ENCODE assay signal across 19 cellular contexts in genomic region chr22:23114721-23115020, GRCh38. TPM values are rescaled to one million over a fixed set of nuclear protein-coding genes. Genes with fewer than 3 reads are reported as not detected.
A peak's percentile ranks its signal among the peaks of the same experiment; 100 is the strongest.
DNase-seq lines count a peak whose midpoint lies in the region; ATAC-seq and TF ChIP-seq lines count a peak whose summit lies in the region.
"Had no signal": no experiment of that assay in that cellular context is flagged by ENCODE, and none has a peak within 500 bp of the region (broad histone marks: within the 10 kb centered on the region; RNA-seq: fewer than 3 reads in every experiment).

No MANE protein-coding gene starts in this region.

- WGBS in neuronal stem cell (ENCODE audit: extremely low coverage in 2 of 2, insufficient read length in 2 of 2, insufficient replicate concordance in 1 of 2), 2 donors = no CpG with 5 or more reads among the region's 2 CpGs

- TF ChIP-seq CTCF in chondrocyte (IDR thresholded peaks at IDR 0.05) (no peak), type B pancreatic cell (conservative IDR thresholded peaks at IDR 0.05) (no peak), endothelial cell (IDR thresholded peaks at IDR 0.05; ENCODE audit: unreplicated experiment) (no peak)

- peaks cover 2% of the 10 kb centered on the region for H3K36me3 Mint-ChIP-seq in activated naive CD4-positive, alpha-beta T cell treated with anti-CD3 and anti-CD28 coated beads, Interleukin-2, amount 10 ng/mL, durations not matched to agents 7 days and 5 days
- H3K36me3 Mint-ChIP-seq in chondrocyte (ENCODE audit: low read depth) (no peaks in the 10 kb centered on the region), type B pancreatic cell (no peaks in the 10 kb centered on the region), endothelial cell (ENCODE audit: low read depth, unreplicated experiment) (no peaks in the 10 kb centered on the region)
- H3K36me3 Mint-ChIP-seq: CD4-positive, CD25-positive, alpha-beta regulatory T cell had no signal

- H3K14ac ChIP-seq in neuronal stem cell (ENCODE audit: low read length) = peak overlapping the region; percentile 49

- peaks cover 6% of the 10 kb centered on the region for H3K4me1 Mint-ChIP-seq in activated naive CD4-positive, alpha-beta T cell treated with anti-CD3 and anti-CD28 coated beads, Interleukin-2, amount 10 ng/mL, durations not matched to agents 7 days and 5 days
- peaks cover 7% of the 10 kb centered on the region for H3K4me1 Mint-ChIP-seq in chondrocyte (ENCODE audit: low read depth)
- peaks cover 4% of the 10 kb centered on the region for H3K4me1 Mint-ChIP-seq in type B pancreatic cell (ENCODE audit: unreplicated experiment)
- peaks cover 15% of the 10 kb centered on the region for H3K4me1 Mint-ChIP-seq in endothelial cell (ENCODE audit: unreplicated experiment)

- no peak overlapping the region for H2AK5ac ChIP-seq in neuronal stem cell (ENCODE audit: low read depth, low read length)

- H3K79me1 ChIP-seq in neuronal stem cell (ENCODE audit: low read depth, low read length) = peaks cover 6% of the 10 kb centered on the region

- ATAC-seq in HG03159 (IDR thresholded peaks at IDR 0.05; ENCODE audit: unreplicated experiment) = no peak
- ATAC-seq: GM12878, GM23338 had no signal

- no peaks in the 10 kb centered on the region for H3K9me3 ChIP-seq in neuronal stem cell (replicated peaks in 1 of 2; ENCODE audit: control insufficient read depth in 2 of 2, insufficient read depth in 1 of 2, low read depth in 1 of 2, low read length in 2 of 2)

- no peak overlapping the region for H2BK15ac ChIP-seq in neuronal stem cell (ENCODE audit: low read length)

- no peak overlapping the region for H3K4me2 ChIP-seq in neuronal stem cell (ENCODE audit: insufficient read depth, low read length, poor library complexity, severe bottlenecking)
- H3K4me2 ChIP-seq: GM23338 had no signal

- no peak overlapping the region for H3K4me3 Mint-ChIP-seq in activated naive CD4-positive, alpha-beta T cell treated with anti-CD3 and anti-CD28 coated beads, Interleukin-2, amount 10 ng/mL, durations not matched to agents 7 days and 5 days
- H3K4me3 Mint-ChIP-seq in chondrocyte (ENCODE audit: unreplicated experiment) = no peak overlapping the region
- no peak overlapping the region for H3K4me3 Mint-ChIP-seq in type B pancreatic cell
- no peak overlapping the region for H3K4me3 Mint-ChIP-seq in endothelial cell (ENCODE audit: unreplicated experiment)
- H3K4me3 Mint-ChIP-seq: CD4-positive, CD25-positive, alpha-beta regulatory T cell; GM23338 had no signal

- no peak overlapping the region for H2BK12ac ChIP-seq in neuronal stem cell (ENCODE audit: low read length)

- peaks cover 0 to 2% of the 10 kb centered on the region in 2 donors for H3K36me3 ChIP-seq in neuronal stem cell (replicated peaks in 1 of 2; ENCODE audit: control insufficient read depth in 2 of 2, insufficient read depth in 2 of 2, low read length in 2 of 2)

- H3K27ac ChIP-seq in neuronal stem cell (replicated peaks; ENCODE audit: low read length) = no peak overlapping the region
- H3K27ac ChIP-seq: 22Rv1 had no signal

- no peak overlapping the region for H4K91ac ChIP-seq in neuronal stem cell (ENCODE audit: low read depth, low read length, poor library complexity)

- H3K4me1 ChIP-seq in neuronal stem cell (ENCODE audit: control insufficient read depth in 2 of 2, insufficient read depth in 1 of 2, low read depth in 1 of 2, low read length in 2 of 2) = peaks cover 4 to 12% of the 10 kb centered on the region in 2 donors

- H3K4ac ChIP-seq in neuronal stem cell (ENCODE audit: low read length) = no peak overlapping the region

- no peak overlapping the region for H3K18ac ChIP-seq in neuronal stem cell (ENCODE audit: low read length)

- no peak overlapping the region for H2BK5ac ChIP-seq in neuronal stem cell (ENCODE audit: low read length)

- CTCF ChIA-PET in activated naive CD4-positive, alpha-beta T cell treated with anti-CD3 and anti-CD28 coated beads, Interleukin-2, amount 10 ng/mL, durations not matched to agents 7 days and 5 days (lab: Charles Lee) = interaction anchor here (1.2 kb wide), 1 partner anchor 155 kb away, joined by 3 read pairs; no protein-coding TSS in a partner anchor

- peak overlapping the region; percentile 14 for H3K27ac Mint-ChIP-seq in activated naive CD4-positive, alpha-beta T cell treated with anti-CD3 and anti-CD28 coated beads, Interleukin-2, amount 10 ng/mL, durations not matched to agents 7 days and 5 days
- peak overlapping the region; percentile 8 for H3K27ac Mint-ChIP-seq in chondrocyte (ENCODE audit: unreplicated experiment)
- H3K27ac Mint-ChIP-seq in type B pancreatic cell = peak overlapping the region; percentile 29
- no peak overlapping the region for H3K27ac Mint-ChIP-seq in endothelial cell (ENCODE audit: unreplicated experiment)
- H3K27ac Mint-ChIP-seq: CD4-positive, CD25-positive, alpha-beta regulatory T cell; GM23338 had no signal

- peaks cover 4% of the 10 kb centered on the region for H3K9me3 Mint-ChIP-seq in activated naive CD4-positive, alpha-beta T cell treated with anti-CD3 and anti-CD28 coated beads, Interleukin-2, amount 10 ng/mL, durations not matched to agents 7 days and 5 days
- H3K9me3 Mint-ChIP-seq in chondrocyte (ENCODE audit: low read depth) = no peaks in the 10 kb centered on the region
- H3K9me3 Mint-ChIP-seq in type B pancreatic cell = no peaks in the 10 kb centered on the region
- no peaks in the 10 kb centered on the region for H3K9me3 Mint-ChIP-seq in endothelial cell (ENCODE audit: unreplicated experiment)
- H3K9me3 Mint-ChIP-seq: CD4-positive, CD25-positive, alpha-beta regulatory T cell; GM23338 had no signal

- H3K9ac ChIP-seq in neuronal stem cell (ENCODE audit: low read depth, low read length, poor library complexity) = peak overlapping the region; percentile 0

- no peak overlapping the region for H3K4me3 ChIP-seq in neuronal stem cell (ENCODE audit: low read length in 2 of 2)
- H3K4me3 ChIP-seq: GM12878, GM23338 had no signal

- no peak overlapping the region for H2BK120ac ChIP-seq in neuronal stem cell (ENCODE audit: low read depth, low read length)

- H3K27me3 ChIP-seq in neuronal stem cell (ENCODE audit: control insufficient read depth in 3 of 3, insufficient read depth in 3 of 3, low read depth in 1 of 3, low read length in 3 of 3) = no peaks in the 10 kb centered on the region

- no peak overlapping the region for H4K8ac ChIP-seq in neuronal stem cell (ENCODE audit: low read depth, low read length)

- peaks cover 6% of the 10 kb centered on the region for H3K27me3 Mint-ChIP-seq in activated naive CD4-positive, alpha-beta T cell treated with anti-CD3 and anti-CD28 coated beads, Interleukin-2, amount 10 ng/mL, durations not matched to agents 7 days and 5 days
- H3K27me3 Mint-ChIP-seq in chondrocyte (ENCODE audit: low read depth) (no peaks in the 10 kb centered on the region), type B pancreatic cell (no peaks in the 10 kb centered on the region), endothelial cell (ENCODE audit: unreplicated experiment) (peaks cover 3% of the 10 kb centered on the region)
- H3K27me3 Mint-ChIP-seq: CD4-positive, CD25-positive, alpha-beta regulatory T cell had no signal

- H3K23ac ChIP-seq in neuronal stem cell (ENCODE audit: low read depth, low read length, poor library complexity) = peak overlapping the region; percentile 32

- H2AFZ ChIP-seq in neuronal stem cell (ENCODE audit: low read length) = no peak overlapping the region
- H2AFZ ChIP-seq: GM23338 had no signal

- DNase-seq in activated naive CD4-positive, alpha-beta T cell treated with anti-CD3 and anti-CD28 coated beads, Interleukin-2, amount 10 ng/mL, durations not matched to agents 7 days and 5 days = no peak
- no peak for DNase-seq in activated naive CD4-positive, alpha-beta T cell (lab: John Stamatoyannopoulos, UW)
- DNase-seq in chondrocyte (ENCODE audit: low spot score) (no peak), neuronal stem cell (ENCODE audit: low spot score) (no peak), type B pancreatic cell (ENCODE audit: extremely low spot score, unreplicated experiment) (no peak), endothelial cell (ENCODE audit: low spot score) (no peak), NCI-H146 (lab: John Stamatoyannopoulos, UW) (no peak)
- DNase-seq: Calu3; CD4-positive, CD25-positive, alpha-beta regulatory T cell; DMS 273 treated with DMSO at 0.1 percent for 48 hours; H7 had no signal

RNA-seq across cellular contexts. Expression of gene RSPH14, which starts 27.1 kb away (rescaled TPM):
- not detected in 3 replicates for total RNA-seq in chondrocyte
- 2.0 TPM for polyA plus RNA-seq in neuronal stem cell (2013, experiment 1 of 2)
- 2.2 TPM for polyA plus RNA-seq in neuronal stem cell (2013, experiment 2 of 2)
- total RNA-seq in type B pancreatic cell (ENCODE audit: low replicate concordance) = 0.93 and 1.5 TPM in 2 replicates
- 1.1 TPM for total RNA-seq in endothelial cell (ENCODE audit: unreplicated experiment)
- total RNA-seq: A673; Calu3; CD4-positive, CD25-positive, alpha-beta regulatory T cell; Daoy; G401; GM23338; H7; HT1080 had no signal

RNA-seq across cellular contexts. Expression of gene RAB36, which starts 30.6 kb away (rescaled TPM):
- total RNA-seq in chondrocyte (2.9 to 4.7 TPM (median 3.5 TPM) in 3 replicates), type B pancreatic cell (ENCODE audit: low replicate concordance) (6.8 and 18.4 TPM in 2 replicates), endothelial cell (ENCODE audit: unreplicated experiment) (2.2 TPM)
- polyA plus RNA-seq in neuronal stem cell (2013, experiment 1 of 2) = 4.5 TPM
- 4.5 TPM for polyA plus RNA-seq in neuronal stem cell (2013, experiment 2 of 2)

RNA-seq across cellular contexts. Expression of gene GNAZ, which starts 44.4 kb away (rescaled TPM):
- 3.9 to 4.9 TPM (median 4.5 TPM) in 3 replicates for total RNA-seq in chondrocyte
- 36.9 TPM for polyA plus RNA-seq in neuronal stem cell (2013, experiment 1 of 2)
- 37.0 TPM for polyA plus RNA-seq in neuronal stem cell (2013, experiment 2 of 2)
- 8.7 and 14.4 TPM in 2 replicates for total RNA-seq in type B pancreatic cell (ENCODE audit: low replicate concordance)
- total RNA-seq in endothelial cell (ENCODE audit: unreplicated experiment) = 0.21 TPM
